In genomic region chr1:230851291-230851691, GRCh38 we compare ENCODE assay signal across 12 cellular contexts. TPM values are rescaled to one million over a fixed set of nuclear protein-coding genes. Genes with fewer than 3 reads are reported as not detected.
DNase-seq lines count a peak whose midpoint lies in the region; ATAC-seq and TF ChIP-seq lines count a peak whose summit lies in the region.
"Had no signal": no experiment of that assay in that cellular context is flagged by ENCODE, and none has a peak within 500 bp of the region (broad histone marks: within the 10 kb centered on the region; RNA-seq: fewer than 3 reads in every experiment).

No MANE protein-coding gene starts in this region.

- DNase-seq in fibroblast of the conjunctiva (ENCODE audit: low read depth) (peak; percentile 29), osteoblast (ENCODE audit: insufficient read length, low spot score, missing footprints) (no peak), GF-D8 (lab: John Stamatoyannopoulos, UW) (no peak), OCI-M2 (lab: John Stamatoyannopoulos, UW; ENCODE audit: unreplicated experiment) (no peak), NOMO-1 treated with dmso at 0.1 percent for 144 hours (lab: John Stamatoyannopoulos, UW; ENCODE audit: unreplicated experiment) (no peak)
- no peak for DNase-seq in natural killer cell treated with Interleukin-12 subunit alpha and Interleukin-12 subunit beta and Interleukin-15 and Interleukin-18, amount 100 ng/mL, for 72 hours (ENCODE audit: low spot score)
- DNase-seq: activated CD4-positive, alpha-beta T cell treated with anti-CD3 and anti-CD28 coated beads, Interleukin-2, amount 10 ng/mL, durations not matched to agents 7 days and 5 days; activated naive CD4-positive, alpha-beta T cell treated with anti-CD3 and anti-CD28 coated beads, Interleukin-2, amount 10 ng/mL, durations not matched to agents 7 days and 5 days; NCI-H510A treated with DMSO at 0.1 percent for 48 hours had no signal

- peak; percentile 87 for ATAC-seq in SK-N-SH treated with all-trans-retinoic acid at 6 μM for 48 hours
- no peak for ATAC-seq in natural killer cell treated with Interleukin-12 subunit alpha and Interleukin-12 subunit beta and Interleukin-15 and Interleukin-18, amount 100 ng/mL, for 72 hours

- peak overlapping the region; percentile 36; the same call in 1 of the 2 replicates for H3K27ac ChIP-seq in BLaER1
- peak overlapping the region; percentile 91 for H3K27ac ChIP-seq in osteoblast (ENCODE audit: low read depth, low read length)

- H3K4me1 ChIP-seq in BLaER1, result peaks cover 47% of the 10 kb centered on the region
- peaks cover 50% of the 10 kb centered on the region for H3K4me1 ChIP-seq in osteoblast (ENCODE audit: insufficient read depth, low read length)

- H2AFZ ChIP-seq in osteoblast (ENCODE audit: low read length), result no peak overlapping the region

- H3K4me2 ChIP-seq in BLaER1 (peak overlapping the region; percentile 70), osteoblast (ENCODE audit: insufficient read depth, low read length) (peak overlapping the region; percentile 7)

- H3K79me2 ChIP-seq in osteoblast (ENCODE audit: insufficient read depth, low read length), result peaks cover 88% of the 10 kb centered on the region

- H3K4me3 ChIP-seq in BLaER1, result no peak overlapping the region
- peak overlapping the region; percentile 11 for H3K4me3 ChIP-seq in osteoblast (ENCODE audit: insufficient read depth, low read length)
- H3K4me3 ChIP-seq: HAP-1 had no signal

- no peaks in the 10 kb centered on the region for H3K27me3 Mint-ChIP-seq in natural killer cell treated with Interleukin-12 subunit alpha and Interleukin-12 subunit beta and Interleukin-15 and Interleukin-18, amount 100 ng/mL, for 72 hours
- H3K27me3 Mint-ChIP-seq: activated CD4-positive, alpha-beta T cell treated with anti-CD3 and anti-CD28 coated beads, Interleukin-2, amount 10 ng/mL, durations not matched to agents 7 days and 5 days; activated naive CD4-positive, alpha-beta T cell treated with anti-CD3 and anti-CD28 coated beads, Interleukin-2, amount 10 ng/mL, durations not matched to agents 7 days and 5 days had no signal

- H3K9me3 ChIP-seq in BLaER1, result peaks cover 6% of the 10 kb centered on the region
- H3K9me3 ChIP-seq in osteoblast (ENCODE audit: low read depth, low read length), result peaks cover 2% of the 10 kb centered on the region
- H3K9me3 ChIP-seq: HAP-1 had no signal

- H3K27ac Mint-ChIP-seq in natural killer cell treated with Interleukin-12 subunit alpha and Interleukin-12 subunit beta and Interleukin-15 and Interleukin-18, amount 100 ng/mL, for 72 hours, result no peak overlapping the region
- H3K27ac Mint-ChIP-seq: activated CD4-positive, alpha-beta T cell treated with anti-CD3 and anti-CD28 coated beads, Interleukin-2, amount 10 ng/mL, durations not matched to agents 7 days and 5 days; activated naive CD4-positive, alpha-beta T cell treated with anti-CD3 and anti-CD28 coated beads, Interleukin-2, amount 10 ng/mL, durations not matched to agents 7 days and 5 days had no signal

- H3K36me3 ChIP-seq in BLaER1 (peaks cover 38% of the 10 kb centered on the region), osteoblast (ENCODE audit: insufficient read depth, low read length) (peaks cover 62% of the 10 kb centered on the region)

- H4K20me1 ChIP-seq in BLaER1 (no peaks in the 10 kb centered on the region), osteoblast (ENCODE audit: insufficient read depth, low read length) (peaks cover 20% of the 10 kb centered on the region)

- H3K9ac ChIP-seq in BLaER1, result no peak overlapping the region

- no peak for TF ChIP-seq CTCF in osteoblast (IDR thresholded peaks at IDR 0.05; ENCODE audit: extremely low read depth, low read depth, low read length)

- no peaks in the 10 kb centered on the region for H3K27me3 ChIP-seq in BLaER1
- H3K27me3 ChIP-seq in osteoblast (ENCODE audit: insufficient read depth, low read length), result no peaks in the 10 kb centered on the region

- no peaks in the 10 kb centered on the region for H3K9me3 Mint-ChIP-seq in natural killer cell treated with Interleukin-12 subunit alpha and Interleukin-12 subunit beta and Interleukin-15 and Interleukin-18, amount 100 ng/mL, for 72 hours
- H3K9me3 Mint-ChIP-seq: activated CD4-positive, alpha-beta T cell treated with anti-CD3 and anti-CD28 coated beads, Interleukin-2, amount 10 ng/mL, durations not matched to agents 7 days and 5 days; activated naive CD4-positive, alpha-beta T cell treated with anti-CD3 and anti-CD28 coated beads, Interleukin-2, amount 10 ng/mL, durations not matched to agents 7 days and 5 days had no signal

- H3K4me1 Mint-ChIP-seq in natural killer cell treated with Interleukin-12 subunit alpha and Interleukin-12 subunit beta and Interleukin-15 and Interleukin-18, amount 100 ng/mL, for 72 hours (ENCODE audit: low read depth in 2 of 2), result no peaks in the 10 kb centered on the region
- H3K4me1 Mint-ChIP-seq: activated CD4-positive, alpha-beta T cell treated with anti-CD3 and anti-CD28 coated beads, Interleukin-2, amount 10 ng/mL, durations not matched to agents 7 days and 5 days; activated naive CD4-positive, alpha-beta T cell treated with anti-CD3 and anti-CD28 coated beads, Interleukin-2, amount 10 ng/mL, durations not matched to agents 7 days and 5 days had no signal

- no peak overlapping the region for H3K4me3 Mint-ChIP-seq in natural killer cell treated with Interleukin-12 subunit alpha and Interleukin-12 subunit beta and Interleukin-15 and Interleukin-18, amount 100 ng/mL, for 72 hours
- H3K4me3 Mint-ChIP-seq: activated CD4-positive, alpha-beta T cell treated with anti-CD3 and anti-CD28 coated beads, Interleukin-2, amount 10 ng/mL, durations not matched to agents 7 days and 5 days; activated naive CD4-positive, alpha-beta T cell treated with anti-CD3 and anti-CD28 coated beads, Interleukin-2, amount 10 ng/mL, durations not matched to agents 7 days and 5 days had no signal

- no peaks in the 10 kb centered on the region for H3K36me3 Mint-ChIP-seq in natural killer cell treated with Interleukin-12 subunit alpha and Interleukin-12 subunit beta and Interleukin-15 and Interleukin-18, amount 100 ng/mL, for 72 hours
- H3K36me3 Mint-ChIP-seq: activated naive CD4-positive, alpha-beta T cell treated with anti-CD3 and anti-CD28 coated beads, Interleukin-2, amount 10 ng/mL, durations not matched to agents 7 days and 5 days had no signal

TF ChIP-seq in SK-N-SH treated with all-trans-retinoic acid at 6 μM for 48 hours, 23 proteins besides CTCF, POLR2A, EP300 and RAD21 (continues in another document):
- TF ChIP-seq ZNF8 (CRISPR knock-in tag; IDR thresholded peaks at IDR 0.05) (no peak), BACH2 (CRISPR knock-in tag; IDR thresholded peaks at IDR 0.05; ENCODE audit: borderline replicate concordance) (no peak), ZNF565 (CRISPR knock-in tag; conservative IDR thresholded peaks at IDR 0.05; ENCODE audit: low read depth) (no peak), POU6F1 (CRISPR knock-in tag; IDR thresholded peaks at IDR 0.05; ENCODE audit: borderline replicate concordance, low read depth) (no peak), ESRRG (CRISPR knock-in tag; IDR thresholded peaks at IDR 0.05) (no peak), CSDC2 (CRISPR knock-in tag; IDR thresholded peaks at IDR 0.05) (peak; percentile 56; the same call in 1 of the 2 replicates), ZC3H10 (CRISPR knock-in tag; IDR thresholded peaks at IDR 0.05) (no peak), ARNTL (CRISPR knock-in tag; IDR thresholded peaks at IDR 0.05; ENCODE audit: borderline replicate concordance, low read depth) (no peak), TCF4 (CRISPR knock-in tag; IDR thresholded peaks at IDR 0.05; ENCODE audit: borderline replicate concordance) (no peak), ZFP3 (CRISPR knock-in tag; IDR thresholded peaks at IDR 0.05) (0 out of 2 replicates have a peak, but pooled peaks have one; percentile 44), ISL1 (CRISPR knock-in tag; IDR thresholded peaks at IDR 0.05) (peak; percentile 86), RARB (CRISPR knock-in tag; IDR thresholded peaks at IDR 0.05) (no peak)
- TF ChIP-seq, protein P1, sequence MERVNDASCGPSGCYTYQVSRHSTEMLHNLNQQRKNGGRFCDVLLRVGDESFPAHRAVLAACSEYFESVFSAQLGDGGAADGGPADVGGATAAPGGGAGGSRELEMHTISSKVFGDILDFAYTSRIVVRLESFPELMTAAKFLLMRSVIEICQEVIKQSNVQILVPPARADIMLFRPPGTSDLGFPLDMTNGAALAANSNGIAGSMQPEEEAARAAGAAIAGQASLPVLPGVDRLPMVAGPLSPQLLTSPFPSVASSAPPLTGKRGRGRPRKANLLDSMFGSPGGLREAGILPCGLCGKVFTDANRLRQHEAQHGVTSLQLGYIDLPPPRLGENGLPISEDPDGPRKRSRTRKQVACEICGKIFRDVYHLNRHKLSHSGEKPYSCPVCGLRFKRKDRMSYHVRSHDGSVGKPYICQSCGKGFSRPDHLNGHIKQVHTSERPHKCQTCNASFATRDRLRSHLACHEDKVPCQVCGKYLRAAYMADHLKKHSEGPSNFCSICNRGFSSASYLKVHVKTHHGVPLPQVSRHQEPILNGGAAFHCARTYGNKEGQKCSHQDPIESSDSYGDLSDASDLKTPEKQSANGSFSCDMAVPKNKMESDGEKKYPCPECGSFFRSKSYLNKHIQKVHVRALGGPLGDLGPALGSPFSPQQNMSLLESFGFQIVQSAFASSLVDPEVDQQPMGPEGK (CRISPR knock-in tag; IDR thresholded peaks at IDR 0.05; ENCODE audit: borderline replicate concordance), result no peak

RNA-seq across cellular contexts. Expression of gene C1orf198, which starts 17.0 kb away (rescaled TPM):
- 251 and 352 TPM in 2 replicates for total RNA-seq in osteoblast
- 1 to 10 TPM; 2.0 to 3.7 TPM for total RNA-seq in natural killer cell treated with Interleukin-12 subunit alpha and Interleukin-12 subunit beta and Interleukin-15 and Interleukin-18, amount 100 ng/mL, for 72 hours

Comparison
In these comparisons a context has a peak if more than half of its experiments do, and no peak if none do; other contexts are left out.
1. RNA of gene C1orf198, which starts 17.0 kb away (total RNA-seq): 251 to 352 TPM in osteoblast; 2.0 to 3.7 TPM in natural killer cell treated with Interleukin-12 subunit alpha and Interleukin-12 subunit beta and Interleukin-15 and Interleukin-18, amount 100 ng/mL, for 72 hours; every median in the first group is over 10 times any median in the second.